1 cellular context compared by ENCODE assay signal in genomic region chr10:33334839-33335549, GRCh38.
TF ChIP-seq lines count a peak whose summit lies in the region.

No MANE protein-coding gene starts in this region.

TF ChIP-seq in HepG2, 621 proteins besides CTCF, POLR2A, EP300 and RAD21 (continued from another document and continues in another):
- TF ChIP-seq SP140L (CRISPR knock-in tag; IDR thresholded peaks at IDR 0.05; ENCODE audit: borderline replicate concordance) (no peak; the same call in 1 of the 2 replicates), MYC (CRISPR knock-in tag; IDR thresholded peaks at IDR 0.05; ENCODE audit: borderline replicate concordance) (peak; percentile 58; the same call in 1 of the 2 replicates), SRF (IDR thresholded peaks at IDR 0.05; ENCODE audit: low read depth, low read length) (no peak), TFE3 (CRISPR knock-in tag; IDR thresholded peaks at IDR 0.05) (no peak), NFIC (IDR thresholded peaks at IDR 0.05; ENCODE audit: low read length) (no peak), POGZ (CRISPR knock-in tag; IDR thresholded peaks at IDR 0.05) (no peak), USF2 (IDR thresholded peaks at IDR 0.05; ENCODE audit: low read depth, low read length) (no peak), USF2 (CRISPR knock-in tag; IDR thresholded peaks at IDR 0.05; ENCODE audit: borderline replicate concordance) (no peak), ARID4A (CRISPR knock-in tag; IDR thresholded peaks at IDR 0.05; ENCODE audit: borderline replicate concordance) (peak; percentile 24; the same call in 1 of the 2 replicates), ZNF746 (CRISPR knock-in tag; IDR thresholded peaks at IDR 0.05) (peak; percentile 41; the same call in 1 of the 2 replicates), ZNF205 (CRISPR knock-in tag; IDR thresholded peaks at IDR 0.05) (no peak), HBP1 (CRISPR knock-in tag; IDR thresholded peaks at IDR 0.05; ENCODE audit: low read depth) (no peak), SMAD3 (CRISPR knock-in tag; IDR thresholded peaks at IDR 0.05) (no peak), KAT8 (CRISPR knock-in tag; IDR thresholded peaks at IDR 0.05) (0 out of 2 replicates have a peak, but pooled peaks have one; percentile 37), KLF16 (CRISPR knock-in tag; IDR thresholded peaks at IDR 0.05) (no peak), ZNF33A (CRISPR knock-in tag; IDR thresholded peaks at IDR 0.05; ENCODE audit: borderline replicate concordance) (no peak), HOXA5 (CRISPR knock-in tag; IDR thresholded peaks at IDR 0.05) (peak; percentile 79), TOPORS (CRISPR knock-in tag; IDR thresholded peaks at IDR 0.05) (0 out of 2 replicates have a peak, but pooled peaks have one; percentile 50), ZNF605 (CRISPR knock-in tag; IDR thresholded peaks at IDR 0.05) (0 out of 2 replicates have a peak, but pooled peaks have one; percentile 42), THAP11 (CRISPR knock-in tag; IDR thresholded peaks at IDR 0.05) (no peak), ZNF749 (CRISPR knock-in tag; IDR thresholded peaks at IDR 0.05; ENCODE audit: borderline replicate concordance) (no peak), ZNF432 (CRISPR knock-in tag; IDR thresholded peaks at IDR 0.05; ENCODE audit: borderline replicate concordance) (no peak), EEA1 (CRISPR knock-in tag; IDR thresholded peaks at IDR 0.05; ENCODE audit: borderline replicate concordance) (no peak), ARNT2 (CRISPR knock-in tag; IDR thresholded peaks at IDR 0.05; ENCODE audit: low read depth) (no peak; the same call in 1 of the 2 replicates), CAMTA2 (CRISPR knock-in tag; IDR thresholded peaks at IDR 0.05; ENCODE audit: borderline replicate concordance) (no peak), PITX1 (CRISPR knock-in tag; IDR thresholded peaks at IDR 0.05) (no peak), JDP2 (CRISPR knock-in tag; IDR thresholded peaks at IDR 0.05; ENCODE audit: borderline replicate concordance) (no peak), NR3C1 (CRISPR knock-in tag; IDR thresholded peaks at IDR 0.05) (no peak), CBX1 (IDR thresholded peaks at IDR 0.05; ENCODE audit: low read depth) (no peak), SOX13 (IDR thresholded peaks at IDR 0.05) (no peak), SOX13 (CRISPR knock-in tag; conservative IDR thresholded peaks at IDR 0.05 in 1 of 2, IDR thresholded peaks at IDR 0.05 in 1 of 2) (peak in 1 of 2 experiments; percentile 43; a peak in 1 of 4 replicates), KDM5A (IDR thresholded peaks at IDR 0.05; ENCODE audit: borderline replicate concordance, low read length) (no peak), ASH2L (IDR thresholded peaks at IDR 0.05; ENCODE audit: insufficient read length, low read depth, low read length) (no peak), GATAD2A (CRISPR knock-in tag; IDR thresholded peaks at IDR 0.05) (peak; percentile 47; the same call in 1 of the 2 replicates), ZNF10 (CRISPR knock-in tag; IDR thresholded peaks at IDR 0.05; ENCODE audit: borderline replicate concordance, low read depth) (no peak), NR1H2 (CRISPR knock-in tag; IDR thresholded peaks at IDR 0.05; ENCODE audit: borderline replicate concordance, low read depth) (no peak), MIER3 (CRISPR knock-in tag; IDR thresholded peaks at IDR 0.05; ENCODE audit: borderline replicate concordance) (no peak), ZNF678 (CRISPR knock-in tag; IDR thresholded peaks at IDR 0.05) (no peak), MAZ (IDR thresholded peaks at IDR 0.05; ENCODE audit: borderline replicate concordance, low read depth, low read length) (no peak), MAZ (CRISPR knock-in tag; IDR thresholded peaks at IDR 0.05; ENCODE audit: low read depth) (no peak; the same call in none of the 2 replicates), FLYWCH1 (CRISPR knock-in tag; IDR thresholded peaks at IDR 0.05) (no peak)
- TF ChIP-seq, protein P1, sequence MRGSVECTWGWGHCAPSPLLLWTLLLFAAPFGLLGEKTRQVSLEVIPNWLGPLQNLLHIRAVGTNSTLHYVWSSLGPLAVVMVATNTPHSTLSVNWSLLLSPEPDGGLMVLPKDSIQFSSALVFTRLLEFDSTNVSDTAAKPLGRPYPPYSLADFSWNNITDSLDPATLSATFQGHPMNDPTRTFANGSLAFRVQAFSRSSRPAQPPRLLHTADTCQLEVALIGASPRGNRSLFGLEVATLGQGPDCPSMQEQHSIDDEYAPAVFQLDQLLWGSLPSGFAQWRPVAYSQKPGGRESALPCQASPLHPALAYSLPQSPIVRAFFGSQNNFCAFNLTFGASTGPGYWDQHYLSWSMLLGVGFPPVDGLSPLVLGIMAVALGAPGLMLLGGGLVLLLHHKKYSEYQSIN (CRISPR knock-in tag; IDR thresholded peaks at IDR 0.05; ENCODE audit: borderline replicate concordance), result no peak
- TF ChIP-seq, protein P2, sequence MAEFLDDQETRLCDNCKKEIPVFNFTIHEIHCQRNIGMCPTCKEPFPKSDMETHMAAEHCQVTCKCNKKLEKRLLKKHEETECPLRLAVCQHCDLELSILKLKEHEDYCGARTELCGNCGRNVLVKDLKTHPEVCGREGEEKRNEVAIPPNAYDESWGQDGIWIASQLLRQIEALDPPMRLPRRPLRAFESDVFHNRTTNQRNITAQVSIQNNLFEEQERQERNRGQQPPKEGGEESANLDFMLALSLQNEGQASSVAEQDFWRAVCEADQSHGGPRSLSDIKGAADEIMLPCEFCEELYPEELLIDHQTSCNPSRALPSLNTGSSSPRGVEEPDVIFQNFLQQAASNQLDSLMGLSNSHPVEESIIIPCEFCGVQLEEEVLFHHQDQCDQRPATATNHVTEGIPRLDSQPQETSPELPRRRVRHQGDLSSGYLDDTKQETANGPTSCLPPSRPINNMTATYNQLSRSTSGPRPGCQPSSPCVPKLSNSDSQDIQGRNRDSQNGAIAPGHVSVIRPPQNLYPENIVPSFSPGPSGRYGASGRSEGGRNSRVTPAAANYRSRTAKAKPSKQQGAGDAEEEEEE (CRISPR knock-in tag; IDR thresholded peaks at IDR 0.05; ENCODE audit: borderline replicate concordance), result no peak
- TF ChIP-seq, protein P3, sequence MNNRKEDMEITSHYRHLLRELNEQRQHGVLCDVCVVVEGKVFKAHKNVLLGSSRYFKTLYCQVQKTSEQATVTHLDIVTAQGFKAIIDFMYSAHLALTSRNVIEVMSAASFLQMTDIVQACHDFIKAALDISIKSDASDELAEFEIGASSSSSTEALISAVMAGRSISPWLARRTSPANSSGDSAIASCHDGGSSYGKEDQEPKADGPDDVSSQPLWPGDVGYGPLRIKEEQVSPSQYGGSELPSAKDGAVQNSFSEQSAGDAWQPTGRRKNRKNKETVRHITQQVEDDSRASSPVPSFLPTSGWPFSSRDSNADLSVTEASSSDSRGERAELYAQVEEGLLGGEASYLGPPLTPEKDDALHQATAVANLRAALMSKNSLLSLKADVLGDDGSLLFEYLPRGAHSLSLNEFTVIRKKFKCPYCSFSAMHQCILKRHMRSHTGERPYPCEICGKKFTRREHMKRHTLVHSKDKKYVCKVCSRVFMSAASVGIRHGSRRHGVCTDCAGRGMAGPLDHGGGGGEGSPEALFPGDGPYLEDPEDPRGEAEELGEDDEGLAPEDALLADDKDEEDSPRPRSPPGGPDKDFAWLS (CRISPR knock-in tag; IDR thresholded peaks at IDR 0.05; ENCODE audit: borderline replicate concordance), result no peak
- TF ChIP-seq, protein P4, sequence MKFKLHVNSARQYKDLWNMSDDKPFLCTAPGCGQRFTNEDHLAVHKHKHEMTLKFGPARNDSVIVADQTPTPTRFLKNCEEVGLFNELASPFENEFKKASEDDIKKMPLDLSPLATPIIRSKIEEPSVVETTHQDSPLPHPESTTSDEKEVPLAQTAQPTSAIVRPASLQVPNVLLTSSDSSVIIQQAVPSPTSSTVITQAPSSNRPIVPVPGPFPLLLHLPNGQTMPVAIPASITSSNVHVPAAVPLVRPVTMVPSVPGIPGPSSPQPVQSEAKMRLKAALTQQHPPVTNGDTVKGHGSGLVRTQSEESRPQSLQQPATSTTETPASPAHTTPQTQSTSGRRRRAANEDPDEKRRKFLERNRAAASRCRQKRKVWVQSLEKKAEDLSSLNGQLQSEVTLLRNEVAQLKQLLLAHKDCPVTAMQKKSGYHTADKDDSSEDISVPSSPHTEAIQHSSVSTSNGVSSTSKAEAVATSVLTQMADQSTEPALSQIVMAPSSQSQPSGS (CRISPR knock-in tag; IDR thresholded peaks at IDR 0.05), result no peak; the same call in 1 of the 2 replicates
- TF ChIP-seq, protein P5, sequence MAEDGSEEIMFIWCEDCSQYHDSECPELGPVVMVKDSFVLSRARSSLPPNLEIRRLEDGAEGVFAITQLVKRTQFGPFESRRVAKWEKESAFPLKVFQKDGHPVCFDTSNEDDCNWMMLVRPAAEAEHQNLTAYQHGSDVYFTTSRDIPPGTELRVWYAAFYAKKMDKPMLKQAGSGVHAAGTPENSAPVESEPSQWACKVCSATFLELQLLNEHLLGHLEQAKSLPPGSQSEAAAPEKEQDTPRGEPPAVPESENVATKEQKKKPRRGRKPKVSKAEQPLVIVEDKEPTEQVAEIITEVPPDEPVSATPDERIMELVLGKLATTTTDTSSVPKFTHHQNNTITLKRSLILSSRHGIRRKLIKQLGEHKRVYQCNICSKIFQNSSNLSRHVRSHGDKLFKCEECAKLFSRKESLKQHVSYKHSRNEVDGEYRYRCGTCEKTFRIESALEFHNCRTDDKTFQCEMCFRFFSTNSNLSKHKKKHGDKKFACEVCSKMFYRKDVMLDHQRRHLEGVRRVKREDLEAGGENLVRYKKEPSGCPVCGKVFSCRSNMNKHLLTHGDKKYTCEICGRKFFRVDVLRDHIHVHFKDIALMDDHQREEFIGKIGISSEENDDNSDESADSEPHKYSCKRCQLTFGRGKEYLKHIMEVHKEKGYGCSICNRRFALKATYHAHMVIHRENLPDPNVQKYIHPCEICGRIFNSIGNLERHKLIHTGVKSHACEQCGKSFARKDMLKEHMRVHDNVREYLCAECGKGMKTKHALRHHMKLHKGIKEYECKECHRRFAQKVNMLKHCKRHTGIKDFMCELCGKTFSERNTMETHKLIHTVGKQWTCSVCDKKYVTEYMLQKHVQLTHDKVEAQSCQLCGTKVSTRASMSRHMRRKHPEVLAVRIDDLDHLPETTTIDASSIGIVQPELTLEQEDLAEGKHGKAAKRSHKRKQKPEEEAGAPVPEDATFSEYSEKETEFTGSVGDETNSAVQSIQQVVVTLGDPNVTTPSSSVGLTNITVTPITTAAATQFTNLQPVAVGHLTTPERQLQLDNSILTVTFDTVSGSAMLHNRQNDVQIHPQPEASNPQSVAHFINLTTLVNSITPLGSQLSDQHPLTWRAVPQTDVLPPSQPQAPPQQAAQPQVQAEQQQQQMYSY (CRISPR knock-in tag; IDR thresholded peaks at IDR 0.05), result peak; percentile 49
